In the genomic region with DNA sequence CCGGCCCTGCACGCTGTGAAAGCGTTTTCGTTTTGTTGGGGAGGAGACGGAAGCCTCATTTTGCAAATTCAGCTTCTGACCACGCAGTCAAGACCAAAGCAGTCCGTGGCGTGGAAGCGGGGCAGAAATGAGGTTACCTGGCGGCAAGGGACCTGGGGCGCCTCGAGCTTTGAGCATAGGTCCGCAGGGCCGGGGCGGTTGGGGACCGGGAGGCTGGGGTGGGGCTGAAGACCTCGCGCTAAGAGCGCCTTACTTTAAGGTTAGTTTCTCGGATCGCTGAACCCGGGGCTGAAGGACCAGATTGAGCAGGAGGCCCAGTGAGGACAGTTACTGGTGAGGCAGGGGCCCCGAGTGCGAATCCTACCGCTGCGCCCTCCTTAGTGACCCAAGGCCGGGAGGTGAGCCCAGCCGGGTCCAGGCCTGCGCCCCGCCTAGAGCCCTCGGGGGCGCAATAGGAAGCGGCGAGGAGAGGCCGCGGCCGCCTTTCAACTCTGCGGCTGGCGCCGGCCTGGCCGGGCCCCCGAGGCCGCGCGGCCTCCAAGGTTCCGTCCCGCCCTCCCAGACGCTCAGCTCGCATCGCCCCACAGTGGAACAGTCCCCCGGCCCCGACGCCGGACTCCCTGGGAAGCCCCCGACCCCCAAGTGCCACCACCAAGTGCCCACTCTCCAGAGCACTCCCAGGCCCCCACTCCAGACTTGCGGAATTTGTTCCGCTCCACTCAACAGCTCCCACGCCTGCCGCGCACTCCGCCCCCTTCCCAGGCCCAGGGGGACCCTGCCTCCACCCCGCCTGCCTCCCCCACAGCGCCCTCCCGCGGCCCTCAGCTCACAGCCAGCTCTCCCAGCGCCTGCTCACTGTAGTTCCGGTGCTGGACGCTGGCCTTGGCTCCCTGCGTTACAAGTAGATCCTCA, we compare ENCODE assay signal across 10 cellular contexts. TPM values are rescaled to one million over a fixed set of nuclear protein-coding genes. Genes with fewer than 3 reads are reported as not detected.
DNase-seq lines count a peak whose midpoint lies in the region; ATAC-seq and TF ChIP-seq lines count a peak whose summit lies in the region.
"Had no signal": no experiment of that assay in that cellular context is flagged by ENCODE, and none has a peak within 500 bp of the region (broad histone marks: within the 10 kb centered on the region; RNA-seq: fewer than 3 reads in every experiment).

No MANE protein-coding gene starts in this region.

- peaks cover 68% of the 10 kb centered on the region for H3K27me3 Mint-ChIP-seq in chondrocyte (ENCODE audit: low read depth)
- peaks cover 46 to 75% (median 58%) of the 10 kb centered on the region in 5 donors for H3K27me3 Mint-ChIP-seq in naive thymus-derived CD8-positive, alpha-beta T cell

- H3K27ac Mint-ChIP-seq in chondrocyte (ENCODE audit: unreplicated experiment): no peak overlapping the region
- no peak overlapping the region for H3K27ac Mint-ChIP-seq in naive thymus-derived CD8-positive, alpha-beta T cell

- H3K9me3 Mint-ChIP-seq in chondrocyte (ENCODE audit: low read depth): no peaks in the 10 kb centered on the region
- peaks cover 0 to 5% (median 0%) of the 10 kb centered on the region in 9 donors for H3K9me3 Mint-ChIP-seq in naive thymus-derived CD8-positive, alpha-beta T cell

- H3K36me3 ChIP-seq in A673 (ENCODE audit: insufficient read depth, low read length, poor library complexity, severe bottlenecking): no peaks in the 10 kb centered on the region
- H3K36me3 ChIP-seq: neutrophil had no signal

- POLR2A ChIA-PET in A673 (lab: Charles Lee; ENCODE audit: low non-redundant PET): no interaction called here
- POLR2A ChIA-PET in naive thymus-derived CD8-positive, alpha-beta T cell (lab: Charles Lee): interaction anchor here (0.5 kb wide), 1 partner anchor 76 kb away, joined by 3 read pairs; no protein-coding TSS in a partner anchor

- DNase-seq in A673 (ENCODE audit: low spot score) (no peak), chondrocyte (ENCODE audit: low spot score) (no peak), inferior parietal cortex (ENCODE audit: extremely low spot score) (no peak), RKO (ENCODE audit: low spot score) (no peak)
- DNase-seq in naive thymus-derived CD8-positive, alpha-beta T cell: peak in 1 of 10 donors; percentile 57
- DNase-seq: DMS79 treated with DMSO at 0.1 percent for 48 hours had no signal

- no TSS peak for BruUV-seq in A673 (replicated peaks; lab: Mats Ljungman, UMichigan)

- intact Hi-C loops in A673 (cut with micrococcal nuclease; ENCODE audit: unreplicated experiment): no loop called here

- H3K27me3 ChIP-seq in A673 (replicated peaks; ENCODE audit: insufficient read depth, low read depth, low read length, poor library complexity): peaks cover 82% of the 10 kb centered on the region

- H3K9me3 ChIP-seq in A673 (ENCODE audit: low read depth, low read length, poor library complexity, severe bottlenecking): no peaks in the 10 kb centered on the region
- H3K9me3 ChIP-seq: neutrophil had no signal

- no peak overlapping the region for H3K4me3 ChIP-seq in A673 (ENCODE audit: low read depth, low read length, poor library complexity, severe bottlenecking)
- peak overlapping the region; percentile 37 for H3K4me3 ChIP-seq in GM12875 (ENCODE audit: low read depth, low read length)

- peaks cover 8% of the 10 kb centered on the region for H3K36me3 Mint-ChIP-seq in chondrocyte (ENCODE audit: low read depth)
- H3K36me3 Mint-ChIP-seq in naive thymus-derived CD8-positive, alpha-beta T cell: peaks cover 0 to 3% (median 0%) of the 10 kb centered on the region in 3 donors

- H3K27ac ChIP-seq in A673 (ENCODE audit: low read depth, low read length, poor library complexity, severe bottlenecking): no peak overlapping the region
- H3K27ac ChIP-seq: neutrophil had no signal

- peaks cover 37% of the 10 kb centered on the region for H3K4me1 Mint-ChIP-seq in chondrocyte (ENCODE audit: low read depth)
- peaks cover 24 to 36% (median 26%) of the 10 kb centered on the region in 4 donors for H3K4me1 Mint-ChIP-seq in naive thymus-derived CD8-positive, alpha-beta T cell

- no peaks in the 10 kb centered on the region for H3K4me1 ChIP-seq in A673 (ENCODE audit: insufficient read depth, low read length, poor library complexity, severe bottlenecking)

- H3K4me3 Mint-ChIP-seq in chondrocyte (ENCODE audit: unreplicated experiment): peak overlapping the region; percentile 89
- H3K4me3 Mint-ChIP-seq in naive thymus-derived CD8-positive, alpha-beta T cell: peak overlapping the region in 6 of 10 donors; percentile 37 to 65 (median 54)

- CTCF ChIA-PET in A673 (lab: Charles Lee): interaction anchor here (0.7 kb wide), 1 partner anchor 379 kb away, joined by 4 read pairs; no protein-coding TSS in a partner anchor

- TF ChIP-seq CTCF in A673 (conservative IDR thresholded peaks at IDR 0.05; ENCODE audit: low read depth, low read length): peak; percentile 27; the same call in 1 of the 2 replicates
- TF ChIP-seq CTCF in GM12875 (IDR thresholded peaks at IDR 0.05; ENCODE audit: borderline replicate concordance, insufficient read depth, low read depth, low read length): peak; percentile 24; the same call in 1 of the 2 replicates
- TF ChIP-seq CTCF in chondrocyte (IDR thresholded peaks at IDR 0.05): peak; percentile 62

- no peak for ATAC-seq in naive thymus-derived CD8-positive, alpha-beta T cell
- ATAC-seq in GM18861 (IDR thresholded peaks at IDR 0.05; ENCODE audit: unreplicated experiment) (no peak), GM21447 (IDR thresholded peaks at IDR 0.05; ENCODE audit: unreplicated experiment) (no peak)

RNA-seq across cellular contexts. Expression of a gene that starts 7.6 kb away (rescaled TPM):
- total RNA-seq in A673 (2021): 4.7 and 6.1 TPM in 2 replicates
- total RNA-seq in chondrocyte: 4.4 to 4.8 TPM (median 4.4 TPM) in 3 replicates
- total RNA-seq in naive thymus-derived CD8-positive, alpha-beta T cell: not detected
- not detected for polyA plus RNA-seq in naive thymus-derived CD8-positive, alpha-beta T cell
